12 cellular contexts compared by ENCODE assay signal in genomic region chr5:142322403-142322746, GRCh38. TPM values are rescaled to one million over a fixed set of nuclear protein-coding genes. Genes with fewer than 3 reads are reported as not detected.
DNase-seq lines count a peak whose midpoint lies in the region; ATAC-seq, FAIRE-seq and TF ChIP-seq lines count a peak whose summit lies in the region.
"Had no signal": no experiment of that assay in that cellular context is flagged by ENCODE, and none has a peak within 500 bp of the region (broad histone marks: within the 10 kb centered on the region; RNA-seq: fewer than 3 reads in every experiment).

No MANE protein-coding gene starts in this region.

- peaks cover 23% of the 10 kb centered on the region for H3K27me3 Mint-ChIP-seq in activated CD4-positive, alpha-beta memory T cell treated with anti-CD3 and anti-CD28 coated beads, Interleukin-2, amount 10 ng/mL, durations not matched to agents 7 days and 5 days

- H3K4me1 Mint-ChIP-seq in activated CD4-positive, alpha-beta memory T cell treated with anti-CD3 and anti-CD28 coated beads, Interleukin-2, amount 10 ng/mL, durations not matched to agents 7 days and 5 days = peaks cover 38% of the 10 kb centered on the region

- H3K27ac ChIP-seq in heart right ventricle (peak overlapping the region; percentile 88 to 97 (median 92)), muscle layer of duodenum (ENCODE audit: low read length) (peak overlapping the region; percentile 88)

- H3K27me3 ChIP-seq in heart right ventricle (peaks cover 0 to 67% (median 0%) of the 10 kb centered on the region in 7 donors), muscle layer of duodenum (ENCODE audit: low read depth, low read length) (no peaks in the 10 kb centered on the region)

- CTCF ChIA-PET in activated CD4-positive, alpha-beta memory T cell treated with anti-CD3 and anti-CD28 coated beads, Interleukin-2, amount 10 ng/mL, durations not matched to agents 7 days and 5 days (lab: Charles Lee) = interaction anchor here (1.0 to 1.1 kb wide), 2 partner anchors 9 to 333 kb away, joined by 3 to 5 read pairs; no protein-coding TSS in a partner anchor

- 72 to 75% methylated on average over 5 of the region's 5 CpGs for WGBS in heart right ventricle, 2 donors

- TF ChIP-seq CTCF in heart right ventricle (IDR thresholded peaks at IDR 0.05) (no peak), epithelial cell of proximal tubule (conservative IDR thresholded peaks at IDR 0.05; ENCODE audit: low read depth, low read length) (no peak)

- peaks cover 0 to 11% (median 0%) of the 10 kb centered on the region in 9 donors for H3K36me3 ChIP-seq in heart right ventricle
- peaks cover 0 to 10% of the 10 kb centered on the region in 2 donors for H3K36me3 ChIP-seq in muscle layer of duodenum (ENCODE audit: control insufficient read depth in 1 of 2, insufficient read depth in 2 of 2, low read length in 2 of 2)

- DNase-seq in heart right ventricle (no peak), Right ventricle myocardium superior (no peak), epithelial cell of proximal tubule (ENCODE audit: low read depth) (no peak), frontal cortex (ENCODE audit: low spot score in 2 of 2) (no peak)
- DNase-seq in activated CD4-positive, alpha-beta memory T cell treated with anti-CD3 and anti-CD28 coated beads, Interleukin-2, amount 10 ng/mL, durations not matched to agents 7 days and 5 days = no peak
- no peak for DNase-seq in stimulated activated CD4-positive, alpha-beta T cell treated with anti-CD3 and anti-CD28 coated beads, Interleukin-2, amount 100 ng/mL, for 48 hours
- DNase-seq: effector CD4-positive, alpha-beta T cell; KG1; NCI-H526; T-helper 9 cell had no signal

- ATAC-seq in heart right ventricle (no peak), Right ventricle myocardium superior (ENCODE audit: poor library complexity) (no peak), HG03565 (IDR thresholded peaks at IDR 0.05; ENCODE audit: unreplicated experiment) (no peak)

- FAIRE-seq in frontal cortex (lab: Jason Lieb, UNC) = no peak

- no peak overlapping the region for H3K4me3 Mint-ChIP-seq in activated CD4-positive, alpha-beta memory T cell treated with anti-CD3 and anti-CD28 coated beads, Interleukin-2, amount 10 ng/mL, durations not matched to agents 7 days and 5 days

- H3K4me3 ChIP-seq in heart right ventricle = peak overlapping the region; percentile 63 to 99 (median 79)
- peak overlapping the region; percentile 83 for H3K4me3 ChIP-seq in epithelial cell of proximal tubule (ENCODE audit: low read depth, low read length)
- H3K4me3 ChIP-seq in muscle layer of duodenum (ENCODE audit: low read depth in 1 of 2, low read length in 2 of 2) = peak overlapping the region; percentile 77 to 78

- no peaks in the 10 kb centered on the region for H3K9me3 Mint-ChIP-seq in activated CD4-positive, alpha-beta memory T cell treated with anti-CD3 and anti-CD28 coated beads, Interleukin-2, amount 10 ng/mL, durations not matched to agents 7 days and 5 days

- POLR2A ChIA-PET in activated CD4-positive, alpha-beta memory T cell treated with anti-CD3 and anti-CD28 coated beads, Interleukin-2, amount 10 ng/mL, durations not matched to agents 7 days and 5 days (lab: Charles Lee) = no interaction called here

- no peaks in the 10 kb centered on the region for H3K36me3 Mint-ChIP-seq in activated CD4-positive, alpha-beta memory T cell treated with anti-CD3 and anti-CD28 coated beads, Interleukin-2, amount 10 ng/mL, durations not matched to agents 7 days and 5 days (ENCODE audit: low read depth)

- H3K27ac Mint-ChIP-seq in activated CD4-positive, alpha-beta memory T cell treated with anti-CD3 and anti-CD28 coated beads, Interleukin-2, amount 10 ng/mL, durations not matched to agents 7 days and 5 days = no peak overlapping the region

- H3K4me1 ChIP-seq in heart right ventricle (peaks cover 18 to 92% (median 75%) of the 10 kb centered on the region in 9 donors), muscle layer of duodenum (ENCODE audit: control insufficient read depth in 1 of 2, insufficient read depth in 2 of 2, low read length in 2 of 2) (peaks cover 0 to 29% of the 10 kb centered on the region in 2 donors)

- intact Hi-C loops in heart right ventricle (cut with DNase I) (loop anchor here in 7 of 10 donors (5.0 to 10.0 kb wide), 5 partner anchors 35 to 225 kb away; no protein-coding TSS in a partner anchor), Right ventricle myocardium superior (cut with DNase I) (loop anchor here (5.0 kb wide), 1 partner anchor 225 kb away; no protein-coding TSS in a partner anchor)

- H3K9me3 ChIP-seq in heart right ventricle (no peaks in the 10 kb centered on the region), muscle layer of duodenum (ENCODE audit: control insufficient read depth in 1 of 2, low read length in 2 of 2) (no peaks in the 10 kb centered on the region)

RNA-seq across cellular contexts. Expression of gene SPRY4, which starts 2.4 kb away (rescaled TPM):
- total RNA-seq in heart right ventricle (10 to 100 TPM in 5 of 10 donors, 1 to 10 TPM in 5; 7.4 to 13.7 (median 10.1) TPM), Right ventricle myocardium superior (9.7 TPM), epithelial cell of proximal tubule (10.9 and 19.9 TPM in 2 replicates), frontal cortex (4.5 TPM)
- polyA plus RNA-seq in heart right ventricle = 1 to 10 TPM; 5.0 to 5.5 TPM
- total RNA-seq in activated CD4-positive, alpha-beta memory T cell treated with anti-CD3 and anti-CD28 coated beads, Interleukin-2, amount 10 ng/mL, durations not matched to agents 7 days and 5 days = 1 to 10 TPM in 1 of 2 experiments, under 1 TPM in 1; 0.86 to 1.3 TPM
